8 cellular contexts compared by ENCODE assay signal in genomic region chr1:169483500-169483966, GRCh38. TPM values are rescaled to one million over a fixed set of nuclear protein-coding genes. Genes with fewer than 3 reads are reported as not detected.
A peak's percentile ranks its signal among the peaks of the same experiment; 100 is the strongest.
DNase-seq lines count a peak whose midpoint lies in the region; ATAC-seq, FAIRE-seq and TF ChIP-seq lines count a peak whose summit lies in the region.

No MANE protein-coding gene starts in this region.

- H3K27me3 Mint-ChIP-seq in CD4-positive, alpha-beta T cell: no peaks in the 10 kb centered on the region

- no peak for TF ChIP-seq POLR2A in NB4 (IDR thresholded peaks at IDR 0.05; ENCODE audit: extremely low read depth, insufficient read length)

- H3K9me3 Mint-ChIP-seq in CD4-positive, alpha-beta T cell: no peaks in the 10 kb centered on the region

- H3K27me3 ChIP-seq in CD4-positive, alpha-beta T cell (ENCODE audit: control insufficient read depth, insufficient read depth, low read length): no peaks in the 10 kb centered on the region
- no peaks in the 10 kb centered on the region for H3K27me3 ChIP-seq in bronchial epithelial cell (ENCODE audit: control insufficient read depth, insufficient read depth, low read length)

- POLR2A ChIA-PET in CD4-positive, alpha-beta T cell (lab: Charles Lee): no interaction called here

- DNase-seq in CD4-positive, alpha-beta T cell: no peak
- no peak for DNase-seq in NB4 (ENCODE audit: low read depth)
- DNase-seq in bronchial epithelial cell (ENCODE audit: low read depth): peak; percentile 70
- peak; percentile 20 for DNase-seq in midbrain (lab: John Stamatoyannopoulos, UW)
- DNase-seq in stimulated activated CD4-positive, alpha-beta T cell treated with anti-CD3 and anti-CD28 coated beads, Interleukin-2, amount 100 ng/mL, for 24 hours: no peak
- DNase-seq in cerebellum (ENCODE audit: low spot score): no peak

- CTCF ChIA-PET in CD4-positive, alpha-beta T cell (lab: Charles Lee): no interaction called here

- no peak overlapping the region for H3K27ac ChIP-seq in CD4-positive, alpha-beta T cell (ENCODE audit: low read depth, low read length)

- no peaks in the 10 kb centered on the region for H3K9me3 ChIP-seq in CD4-positive, alpha-beta T cell (ENCODE audit: control insufficient read depth, low read length)

- intact Hi-C loops in CD4-positive, alpha-beta T cell (cut with DNase I, micrococcal nuclease): loop anchor here (5.0 to 10.0 kb wide), 3 partner anchors 64 to 329 kb away; no protein-coding TSS in a partner anchor

- peaks cover 1% of the 10 kb centered on the region for H3K36me3 ChIP-seq in bronchial epithelial cell (ENCODE audit: control insufficient read depth, insufficient read depth, low read length)

- FAIRE-seq in bronchial epithelial cell (lab: Jason Lieb, UNC): no peak

- peak overlapping the region; percentile 72 for H3K4me3 ChIP-seq in NB4 (ENCODE audit: low read depth, low read length)
- peak overlapping the region; percentile 82 for H3K4me3 ChIP-seq in bronchial epithelial cell (ENCODE audit: low read depth, low read length)

- peak overlapping the region; percentile 82 for H3K4me3 Mint-ChIP-seq in CD4-positive, alpha-beta T cell

- H3K27ac Mint-ChIP-seq in CD4-positive, alpha-beta T cell: no peak overlapping the region

- peaks cover 13% of the 10 kb centered on the region for H3K36me3 Mint-ChIP-seq in CD4-positive, alpha-beta T cell (ENCODE audit: low read depth)

- no peak for TF ChIP-seq CTCF in CD4-positive, alpha-beta T cell (IDR thresholded peaks at IDR 0.05)
- TF ChIP-seq CTCF in NB4 (IDR thresholded peaks at IDR 0.05; ENCODE audit: low read depth, low read length) (no peak), bronchial epithelial cell (IDR thresholded peaks at IDR 0.05; ENCODE audit: insufficient read depth, low read length, severe bottlenecking) (no peak)

- peaks cover 48% of the 10 kb centered on the region for H3K4me1 Mint-ChIP-seq in CD4-positive, alpha-beta T cell (ENCODE audit: low read depth)

- ATAC-seq in CD4-positive, alpha-beta T cell (ENCODE audit: poor library complexity): no peak
- no peak for ATAC-seq in HG02642 (IDR thresholded peaks at IDR 0.05; ENCODE audit: poor library complexity, unreplicated experiment)
- no peak for ATAC-seq in HG03457 (IDR thresholded peaks at IDR 0.05; ENCODE audit: unreplicated experiment)

RNA-seq across cellular contexts. Expression of gene SLC19A2, which starts 2.2 kb away (rescaled TPM):
- 1 to 10 TPM; 3.6 to 3.7 TPM for total RNA-seq in CD4-positive, alpha-beta T cell
- total RNA-seq in bronchial epithelial cell (11.9 and 16.8 TPM in 2 replicates), cerebellum (16.8 TPM)

RNA-seq across cellular contexts. Expression of gene CCDC181, which starts 56.3 kb away (rescaled TPM):
- not detected for total RNA-seq in CD4-positive, alpha-beta T cell
- total RNA-seq in bronchial epithelial cell (0.26 TPM in 1 of 2 replicates, not detected in the other), cerebellum (7.9 TPM)

Comparison
In these comparisons a context has a peak if more than half of its experiments do, and no peak if none do; other contexts are left out.
1. DNase-seq: peak in bronchial epithelial cell (single experiment) and midbrain (single experiment); none in CD4-positive, alpha-beta T cell (0 of 10), NB4 (single experiment), stimulated activated CD4-positive, alpha-beta T cell treated with anti-CD3 and anti-CD28 coated beads, Interleukin-2, amount 100 ng/mL, for 24 hours (0 of 2) and cerebellum (single experiment).